In the genomic region with DNA sequence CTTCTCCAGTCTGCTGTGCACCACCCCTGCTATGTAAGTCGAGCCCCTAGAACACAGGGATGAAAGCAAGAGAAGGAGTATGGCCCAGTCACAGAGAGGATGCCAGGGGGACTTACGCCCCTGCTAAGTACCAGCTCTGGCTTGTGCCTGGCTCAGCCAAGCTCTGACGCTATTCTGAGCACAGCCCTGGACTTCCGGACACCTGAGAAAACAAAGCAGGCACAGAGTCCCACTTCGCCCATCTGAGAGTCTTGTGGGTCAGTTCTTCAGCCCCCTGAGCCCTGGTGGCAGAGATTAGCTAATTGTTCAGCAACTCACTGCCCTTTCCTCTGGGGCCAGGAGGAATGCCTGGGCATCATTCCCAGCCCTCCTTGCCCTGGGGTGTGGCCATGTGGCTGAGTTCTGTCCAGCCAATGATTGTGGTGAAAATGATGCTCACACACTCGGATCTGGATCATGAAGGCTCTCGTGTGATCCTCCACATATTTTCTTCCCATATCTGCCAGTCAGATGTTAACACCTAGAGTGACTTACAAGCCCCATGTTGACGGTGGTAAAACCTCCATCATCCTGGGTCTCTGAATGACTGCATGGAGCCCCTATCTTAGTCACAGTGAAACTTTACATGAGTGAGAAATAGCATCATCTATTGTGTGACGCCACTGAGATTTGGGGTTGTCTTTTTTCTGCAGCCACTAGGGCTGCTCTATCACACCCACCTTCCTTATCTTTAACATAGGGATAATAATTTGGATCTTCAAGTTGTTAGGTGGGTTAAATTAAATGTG, we compare ENCODE assay signal across 10 cellular contexts.
DNase-seq lines count a peak whose midpoint lies in the region; ATAC-seq lines count a peak whose summit lies in the region.
"Had no signal": no experiment of that assay in that cellular context is flagged by ENCODE, and none has a peak within 500 bp of the region (broad histone marks: within the 10 kb centered on the region; RNA-seq: fewer than 3 reads in every experiment).

No MANE protein-coding gene starts in this region.

- H3K4me1 Mint-ChIP-seq in T-helper 2 cell treated with Interferon-gamma antibody and Interleukin-4, amounts not matched to agents 5 μg/mL and 100 μg/mL, for 36 hours (ENCODE audit: low read depth): peaks cover 22% of the 10 kb centered on the region

- H3K36me3 Mint-ChIP-seq in T-helper 2 cell treated with Interferon-gamma antibody and Interleukin-4, amounts not matched to agents 5 μg/mL and 100 μg/mL, for 36 hours (ENCODE audit: low read depth): no peaks in the 10 kb centered on the region
- H3K36me3 Mint-ChIP-seq: stimulated activated naive B cell treated with anti-CD40 and anti-IgM and Interleukin-4, amounts not matched to agents 10 μg/mL and 1 μg/mL and 100 μg/mL, for 72 hours had no signal

- no peaks in the 10 kb centered on the region for H3K9me3 Mint-ChIP-seq in T-helper 2 cell treated with Interferon-gamma antibody and Interleukin-4, amounts not matched to agents 5 μg/mL and 100 μg/mL, for 36 hours
- H3K9me3 Mint-ChIP-seq: stimulated activated naive B cell treated with anti-CD40 and anti-IgM and Interleukin-4, amounts not matched to agents 10 μg/mL and 1 μg/mL and 100 μg/mL, for 72 hours had no signal

- peak in 2 of 3 donors; percentile 20 to 36 for DNase-seq in stimulated activated CD4-positive, alpha-beta T cell treated with anti-CD3 and anti-CD28 coated beads, TNF-alpha, amount 100 ng/mL, for 48 hours (ENCODE audit: low read depth in 3 of 3)
- no peak for DNase-seq in stimulated activated CD4-positive, alpha-beta T cell treated with anti-CD3 and anti-CD28 coated beads, Interleukin-4, amount 100 ng/mL, for 1 hour
- peak; percentile 44 for DNase-seq in T-helper 2 cell treated with Interferon-gamma antibody and Interleukin-4, amounts not matched to agents 5 μg/mL and 100 μg/mL, for 36 hours (ENCODE audit: low spot score)
- no peak for DNase-seq in left ventricle myocardium superior
- DNase-seq in GOT3 (lab: John Stamatoyannopoulos, UW): no peak
- DNase-seq in ecto neural progenitor cell (ENCODE audit: low spot score): no peak
- DNase-seq in epidermal melanocyte (ENCODE audit: insufficient read length, low spot score): no peak
- no peak for DNase-seq in Kasumi-1 (lab: John Stamatoyannopoulos, UW)
- DNase-seq: NCI-H1694 had no signal

- H3K27ac Mint-ChIP-seq in T-helper 2 cell treated with Interferon-gamma antibody and Interleukin-4, amounts not matched to agents 5 μg/mL and 100 μg/mL, for 36 hours: no peak overlapping the region

- intact Hi-C loops in left ventricle myocardium superior (cut with micrococcal nuclease): no loop called here

- no peak overlapping the region for H3K4me3 Mint-ChIP-seq in T-helper 2 cell treated with Interferon-gamma antibody and Interleukin-4, amounts not matched to agents 5 μg/mL and 100 μg/mL, for 36 hours

- ATAC-seq in left ventricle myocardium superior: peak; percentile 52

- peaks cover 10% of the 10 kb centered on the region for H3K27me3 Mint-ChIP-seq in T-helper 2 cell treated with Interferon-gamma antibody and Interleukin-4, amounts not matched to agents 5 μg/mL and 100 μg/mL, for 36 hours (ENCODE audit: low read depth)

Comparison
In these comparisons a context has a peak if more than half of its experiments do, and no peak if none do; other contexts are left out.
1. DNase-seq: peak in stimulated activated CD4-positive, alpha-beta T cell treated with anti-CD3 and anti-CD28 coated beads, TNF-alpha, amount 100 ng/mL, for 48 hours (2 of 3) and T-helper 2 cell treated with Interferon-gamma antibody and Interleukin-4, amounts not matched to agents 5 μg/mL and 100 μg/mL, for 36 hours (single experiment); none in stimulated activated CD4-positive, alpha-beta T cell treated with anti-CD3 and anti-CD28 coated beads, Interleukin-4, amount 100 ng/mL, for 1 hour (single experiment), left ventricle myocardium superior (single experiment), GOT3 (single experiment), ecto neural progenitor cell (single experiment), epidermal melanocyte (single experiment) and Kasumi-1 (0 of 2).